In the genomic region with DNA sequence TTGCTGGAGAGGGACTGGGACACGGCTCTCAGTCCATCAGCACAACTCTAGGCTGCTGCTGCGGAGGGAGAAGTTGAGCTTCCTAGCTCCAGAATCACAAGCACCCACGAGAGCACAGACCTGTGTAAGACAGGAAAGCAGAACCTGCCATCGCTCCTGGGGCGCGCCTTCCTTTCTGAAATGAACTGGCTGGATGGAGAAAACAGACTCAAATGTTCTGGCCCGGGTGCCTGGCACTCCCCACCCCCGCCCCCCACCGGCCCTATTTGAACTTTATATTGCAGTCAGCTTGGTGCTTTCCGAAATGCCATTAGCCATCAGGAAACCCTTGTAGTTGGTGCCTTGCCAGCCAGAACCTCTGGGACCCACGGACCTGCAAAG, we compare ENCODE assay signal across 13 cellular contexts. TPM values are rescaled to one million over a fixed set of nuclear protein-coding genes. Genes with fewer than 3 reads are reported as not detected.
A peak's percentile ranks its signal among the peaks of the same experiment; 100 is the strongest.
DNase-seq lines count a peak whose midpoint lies in the region; ATAC-seq and TF ChIP-seq lines count a peak whose summit lies in the region.
"Had no signal": no experiment of that assay in that cellular context is flagged by ENCODE, and none has a peak within 500 bp of the region (broad histone marks: within the 10 kb centered on the region; RNA-seq: fewer than 3 reads in every experiment).

No MANE protein-coding gene starts in this region.

- H3K9ac ChIP-seq in smooth muscle cell (ENCODE audit: low read depth): no peak overlapping the region

- 42% methylated on average over 8 of the region's 11 CpGs for WGBS in hepatocyte (ENCODE audit: low lambda C conversion rate, missing lambda C conversion rate)
- WGBS in smooth muscle cell (ENCODE audit: low lambda C conversion rate): 59% methylated on average over 11 of the region's 11 CpGs

- H2AFZ ChIP-seq in GM23338 (no peak overlapping the region), hepatocyte (no peak overlapping the region), smooth muscle cell (ENCODE audit: low read depth) (no peak overlapping the region)

- H4K20me1 ChIP-seq in GM23338 (replicated peaks; ENCODE audit: insufficient read depth) (no peaks in the 10 kb centered on the region), hepatocyte (ENCODE audit: insufficient read depth, poor library complexity, severe bottlenecking) (no peaks in the 10 kb centered on the region), smooth muscle cell (ENCODE audit: low read depth) (no peaks in the 10 kb centered on the region)

- H3K4me1 Mint-ChIP-seq in GM23338: peaks cover 15% of the 10 kb centered on the region

- H3K27ac ChIP-seq in GM23338 (ENCODE audit: low read depth): no peak overlapping the region; the same call in 1 of the 2 replicates
- H3K27ac ChIP-seq in VCaP: peak overlapping the region; percentile 61; the same call in 1 of the 2 replicates
- no peak overlapping the region for H3K27ac ChIP-seq in hepatocyte
- no peak overlapping the region for H3K27ac ChIP-seq in smooth muscle cell (ENCODE audit: low read depth)
- H3K27ac ChIP-seq: epithelial cell of prostate, right lobe of liver had no signal

- no peaks in the 10 kb centered on the region for H3K36me3 Mint-ChIP-seq in GM23338 (ENCODE audit: low read depth)

- peaks cover 13% of the 10 kb centered on the region for H3K27me3 Mint-ChIP-seq in GM23338 (ENCODE audit: insufficient read depth, low read depth, poor library complexity)
- H3K27me3 Mint-ChIP-seq: activated CD4-positive, alpha-beta memory T cell treated with anti-CD3 and anti-CD28 coated beads for 36 hours; stimulated activated naive CD8-positive, alpha-beta T cell treated with anti-CD3 and anti-CD28 coated beads, Interleukin-15, amount 100 ng/mL, for 72 hours had no signal

- H3K9me2 ChIP-seq in GM23338 (ENCODE audit: insufficient read depth) (no peaks in the 10 kb centered on the region), hepatocyte (replicated peaks; ENCODE audit: insufficient read depth) (no peaks in the 10 kb centered on the region)

- H3K9me3 ChIP-seq in hepatocyte (ENCODE audit: low read depth) (no peaks in the 10 kb centered on the region), smooth muscle cell (replicated peaks; ENCODE audit: low read depth) (no peaks in the 10 kb centered on the region)
- H3K9me3 ChIP-seq: right lobe of liver had no signal

- H3K36me3 ChIP-seq in GM23338 (ENCODE audit: insufficient read depth): no peaks in the 10 kb centered on the region
- H3K36me3 ChIP-seq in hepatocyte (replicated peaks; ENCODE audit: insufficient read depth, low read depth): no peaks in the 10 kb centered on the region
- H3K36me3 ChIP-seq in smooth muscle cell (ENCODE audit: low read depth): no peaks in the 10 kb centered on the region

- TF ChIP-seq CTCF in GM23338 (conservative IDR thresholded peaks at IDR 0.05; ENCODE audit: low read depth in 2 of 2) (no peak), VCaP (conservative IDR thresholded peaks at IDR 0.05) (no peak; the same call in 1 of the 2 replicates), hepatocyte (IDR thresholded peaks at IDR 0.05; ENCODE audit: poor library complexity) (no peak), smooth muscle cell (IDR thresholded peaks at IDR 0.05; ENCODE audit: borderline replicate concordance, insufficient read depth, poor library complexity, severe bottlenecking) (no peak)

- H3K4me3 ChIP-seq in GM23338: no peak overlapping the region
- H3K4me3 ChIP-seq in hepatocyte: no peak overlapping the region
- no peak overlapping the region for H3K4me3 ChIP-seq in smooth muscle cell
- H3K4me3 ChIP-seq: right lobe of liver had no signal

- H3K27me3 ChIP-seq in GM23338 (ENCODE audit: insufficient read depth) (no peaks in the 10 kb centered on the region), hepatocyte (no peaks in the 10 kb centered on the region), smooth muscle cell (ENCODE audit: low read depth) (no peaks in the 10 kb centered on the region)
- H3K27me3 ChIP-seq: right lobe of liver had no signal

- DNase-seq in GM23338 (ENCODE audit: low spot score): no peak
- no peak for DNase-seq in hepatocyte (ENCODE audit: low spot score)
- no peak for DNase-seq in smooth muscle cell (lab: John Stamatoyannopoulos, UW; ENCODE audit: unreplicated experiment)
- no peak for DNase-seq in NCI-H226
- no peak for DNase-seq in AG08396 (ENCODE audit: low spot score)

- H3F3A ChIP-seq in GM23338 (replicated peaks; ENCODE audit: low read depth) (no peaks in the 10 kb centered on the region), smooth muscle cell (ENCODE audit: low read depth) (peaks cover 6% of the 10 kb centered on the region)

- H3K79me2 ChIP-seq in GM23338 (replicated peaks; ENCODE audit: insufficient read depth): no peaks in the 10 kb centered on the region
- no peaks in the 10 kb centered on the region for H3K79me2 ChIP-seq in hepatocyte
- H3K79me2 ChIP-seq in smooth muscle cell (ENCODE audit: low read depth): no peaks in the 10 kb centered on the region

- peak; percentile 12 for ATAC-seq in GM23338
- no peak for ATAC-seq in HG02610 (IDR thresholded peaks at IDR 0.05; ENCODE audit: unreplicated experiment)

- H3K4me3 Mint-ChIP-seq in GM23338: no peak overlapping the region; the same call in 2 of the 3 replicates
- H3K4me3 Mint-ChIP-seq: activated CD4-positive, alpha-beta memory T cell treated with anti-CD3 and anti-CD28 coated beads for 36 hours; activated naive CD4-positive, alpha-beta T cell treated with anti-CD3 and anti-CD28 coated beads, Interleukin-2, amount 10 ng/mL, durations not matched to agents 7 days and 5 days had no signal

- peak overlapping the region; percentile 23; the same call in 1 of the 2 replicates for H3K27ac Mint-ChIP-seq in GM23338
- H3K27ac Mint-ChIP-seq: activated CD4-positive, alpha-beta memory T cell treated with anti-CD3 and anti-CD28 coated beads for 36 hours; activated naive CD4-positive, alpha-beta T cell treated with anti-CD3 and anti-CD28 coated beads, Interleukin-2, amount 10 ng/mL, durations not matched to agents 7 days and 5 days; stimulated activated naive CD8-positive, alpha-beta T cell treated with anti-CD3 and anti-CD28 coated beads, Interleukin-15, amount 100 ng/mL, for 72 hours had no signal

- H3K4me1 ChIP-seq in GM23338 (ENCODE audit: insufficient read depth) (peaks cover 3% of the 10 kb centered on the region; the same call in 1 of the 2 replicates), hepatocyte (ENCODE audit: insufficient read depth) (peaks cover 4% of the 10 kb centered on the region), smooth muscle cell (ENCODE audit: low read depth) (no peaks in the 10 kb centered on the region)

- H3K4me2 ChIP-seq in GM23338: peak overlapping the region; percentile 34; the same call in 1 of the 2 replicates
- H3K4me2 ChIP-seq in hepatocyte: peak overlapping the region; percentile 60
- peak overlapping the region; percentile 75 for H3K4me2 ChIP-seq in smooth muscle cell

- H3K9me3 Mint-ChIP-seq in GM23338: no peaks in the 10 kb centered on the region
- H3K9me3 Mint-ChIP-seq: activated CD4-positive, alpha-beta memory T cell treated with anti-CD3 and anti-CD28 coated beads for 36 hours; activated naive CD4-positive, alpha-beta T cell treated with anti-CD3 and anti-CD28 coated beads, Interleukin-2, amount 10 ng/mL, durations not matched to agents 7 days and 5 days; H9; stimulated activated naive CD8-positive, alpha-beta T cell treated with anti-CD3 and anti-CD28 coated beads, Interleukin-15, amount 100 ng/mL, for 72 hours had no signal

TF ChIP-seq in GM23338, 12 proteins besides CTCF, POLR2A, EP300 and RAD21 (continues in another document):
- no peak for TF ChIP-seq STAT1 (IDR thresholded peaks at IDR 0.05; ENCODE audit: unreplicated experiment)
- TF ChIP-seq ZNF331 (CRISPR knock-in tag; IDR thresholded peaks at IDR 0.05; ENCODE audit: low read depth): no peak
- TF ChIP-seq EZH2phosphoT487 (IDR thresholded peaks at IDR 0.05; ENCODE audit: unreplicated experiment): no peak
- TF ChIP-seq, protein P1, sequence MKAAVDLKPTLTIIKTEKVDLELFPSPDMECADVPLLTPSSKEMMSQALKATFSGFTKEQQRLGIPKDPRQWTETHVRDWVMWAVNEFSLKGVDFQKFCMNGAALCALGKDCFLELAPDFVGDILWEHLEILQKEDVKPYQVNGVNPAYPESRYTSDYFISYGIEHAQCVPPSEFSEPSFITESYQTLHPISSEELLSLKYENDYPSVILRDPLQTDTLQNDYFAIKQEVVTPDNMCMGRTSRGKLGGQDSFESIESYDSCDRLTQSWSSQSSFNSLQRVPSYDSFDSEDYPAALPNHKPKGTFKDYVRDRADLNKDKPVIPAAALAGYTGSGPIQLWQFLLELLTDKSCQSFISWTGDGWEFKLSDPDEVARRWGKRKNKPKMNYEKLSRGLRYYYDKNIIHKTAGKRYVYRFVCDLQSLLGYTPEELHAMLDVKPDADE (IDR thresholded peaks at IDR 0.05): no peak
- no peak for TF ChIP-seq CREB1 (CRISPR knock-in tag; IDR thresholded peaks at IDR 0.05; ENCODE audit: low read depth)

RNA-seq across cellular contexts. Expression of a gene that starts 23.8 kb away (rescaled TPM):
- total RNA-seq in GM23338 (2014; rRNA removed; shearing (Covaris generic)): 29.0 and 40.1 TPM in 2 replicates
- polyA plus RNA-seq in GM23338 (2016; fragmentation: Nextera tagmentation; extraction: Ambion mirVana) (16.7 and 18.5 TPM in 2 replicates), hepatocyte (16.0 and 18.3 TPM in 2 replicates), smooth muscle cell (11.8 and 16.3 TPM in 2 replicates)
- total RNA-seq in hepatocyte (32.8 and 34.3 TPM in 2 replicates), smooth muscle cell (13.9 and 21.1 TPM in 2 replicates)

RNA-seq across cellular contexts. Expression of a gene that starts 24.1 kb away (rescaled TPM):
- total RNA-seq in GM23338 (2014; rRNA removed; shearing (Covaris generic)): 24.7 and 41.6 TPM in 2 replicates
- polyA plus RNA-seq in GM23338 (2016; fragmentation: Nextera tagmentation; extraction: Ambion mirVana): 36.7 and 38.5 TPM in 2 replicates
- 46.6 and 66.6 TPM in 2 replicates for total RNA-seq in hepatocyte
- 80.6 and 80.8 TPM in 2 replicates for polyA plus RNA-seq in hepatocyte
- 20.2 and 29.6 TPM in 2 replicates for total RNA-seq in smooth muscle cell
- polyA plus RNA-seq in smooth muscle cell: 43.1 and 51.7 TPM in 2 replicates
